Comparison of ENCODE assay signal across 24 cellular contexts in the genomic region with DNA sequence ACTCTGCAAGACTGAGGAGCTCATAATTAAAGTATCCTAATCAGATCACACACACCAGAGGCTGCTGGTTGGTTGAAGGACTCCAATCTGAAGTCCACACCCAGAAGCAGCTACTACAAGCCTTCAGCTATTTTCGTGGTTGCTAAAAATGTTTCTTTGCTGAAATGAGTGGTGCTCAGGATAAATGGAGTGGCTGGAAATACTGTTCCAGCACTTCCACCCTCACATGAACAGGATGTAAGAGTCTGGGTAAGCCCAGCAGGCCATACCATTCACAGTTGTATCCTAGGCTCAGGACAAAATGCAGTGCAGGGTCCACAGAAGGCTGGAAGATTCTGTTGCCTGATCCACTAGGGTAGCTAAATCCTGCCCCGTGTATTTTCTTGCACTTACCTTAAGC.
"Had no signal": no experiment of that assay in that cellular context is flagged by ENCODE, and none has a peak within 500 bp of the region (broad histone marks: within the 10 kb centered on the region; RNA-seq: fewer than 3 reads in every experiment).

No MANE protein-coding gene starts in this region.

- H3K4me1 ChIP-seq: right lobe of liver had no signal

- DNase-seq: activated B cell treated with CpG ODN at 0.5 μM for 24 hours; activated CD4-positive, alpha-beta T cell treated with anti-CD3 and anti-CD28 coated beads, Interleukin-2, amount 50 U/mL, for 1 hour; activated effector memory CD4-positive, alpha-beta T cell treated with anti-CD3 and anti-CD28 coated beads, Interleukin-2, amount 50 U/mL, for 16 hours; activated naive CD4-positive, alpha-beta T cell treated with anti-CD3 and anti-CD28 coated beads for 36 hours; activated naive CD8-positive, alpha-beta T cell treated with anti-CD3 and anti-CD28 coated beads, Interleukin-2, amount 10 ng/mL, durations not matched to agents 7 days and 5 days; brain microvascular endothelial cell; caudate nucleus; cortex of kidney; effector memory CD8-positive, alpha-beta T cell; erythroblast; head of caudate nucleus; hippocampal formation; kidney; left colon; natural killer cell; posterior cingulate gyrus; right lobe of liver; stimulated activated CD4-positive, alpha-beta T cell treated with anti-CD3 and anti-CD28 coated beads, Interleukin-2, amount 100 ng/mL, for 24 hours; stimulated activated naive CD4-positive, alpha-beta T cell; T-cell had no signal

- H3K27me3 ChIP-seq: ascending aorta, brain microvascular endothelial cell, gastroesophageal sphincter, right lobe of liver had no signal

- ATAC-seq: effector memory CD8-positive, alpha-beta T cell; gastroesophageal sphincter; left colon; natural killer cell; right lobe of liver; T-cell had no signal

- H3K4me3 ChIP-seq: ascending aorta, gastroesophageal sphincter, right lobe of liver, skin epidermis, thoracic aorta had no signal

- H3K9me3 ChIP-seq: ascending aorta, gastroesophageal sphincter, right lobe of liver, thoracic aorta had no signal

- H3K27ac ChIP-seq: brain microvascular endothelial cell, gastroesophageal sphincter, right lobe of liver, thoracic aorta had no signal

- H3K36me3 ChIP-seq: ascending aorta, brain microvascular endothelial cell, gastroesophageal sphincter, right lobe of liver, thoracic aorta had no signal
